20 cellular contexts compared by ENCODE assay signal in genomic region chr6:70806086-70806485, GRCh38.
"Had no signal": no experiment of that assay in that cellular context is flagged by ENCODE, and none has a peak within 500 bp of the region (broad histone marks: within the 10 kb centered on the region; RNA-seq: fewer than 3 reads in every experiment).

No MANE protein-coding gene starts in this region.

- H3K9me3 Mint-ChIP-seq: effector memory CD8-positive, alpha-beta T cell had no signal

- H3K4me1 ChIP-seq: colonic mucosa, foreskin keratinocyte, gastroesophageal sphincter, heart left ventricle, left lung, lower lobe of right lung had no signal

- H3K4me2 ChIP-seq: hepatocyte had no signal

- H3K27ac Mint-ChIP-seq: dendritic cell treated with granulocyte-macrophage colony-stimulating factor and Interleukin-4, amounts not matched to agents 40 ng/mL and 50 ng/mL, for 4 days; effector memory CD8-positive, alpha-beta T cell; endodermal cell; immature natural killer cell; mesothelial cell of epicardium had no signal

- H3K4me3 Mint-ChIP-seq: dendritic cell treated with granulocyte-macrophage colony-stimulating factor and Interleukin-4, amounts not matched to agents 40 ng/mL and 50 ng/mL, for 4 days; effector memory CD8-positive, alpha-beta T cell; endodermal cell; immature natural killer cell; mesothelial cell of epicardium had no signal

- H3K4me3 ChIP-seq: colonic mucosa, gastroesophageal sphincter, heart left ventricle, hepatocyte, left lung, lower lobe of right lung, mucosa of descending colon had no signal

- H3K27me3 ChIP-seq: colonic mucosa, foreskin keratinocyte, gastroesophageal sphincter, heart left ventricle, hepatocyte, left lung had no signal

- H3K36me3 ChIP-seq: colonic mucosa had no signal

- H3K27me3 Mint-ChIP-seq: dendritic cell treated with granulocyte-macrophage colony-stimulating factor and Interleukin-4, amounts not matched to agents 40 ng/mL and 50 ng/mL, for 4 days; effector memory CD8-positive, alpha-beta T cell had no signal

- H3K9me3 ChIP-seq: colonic mucosa, gastroesophageal sphincter, lower lobe of right lung, mucosa of descending colon had no signal

- H3K4me1 Mint-ChIP-seq: endodermal cell, mesothelial cell of epicardium had no signal

- DNase-seq: colonic mucosa; cortex of kidney; effector CD8-positive, alpha-beta T cell; effector memory CD8-positive, alpha-beta T cell; endodermal cell; erythroblast; foreskin keratinocyte; immature natural killer cell; left cardiac atrium; left lung; left ventricle myocardium superior; lower lobe of right lung; mesenchymal stem cell had no signal

- H2AFZ ChIP-seq: hepatocyte had no signal

- H3K27ac ChIP-seq: colonic mucosa, epithelial cell of prostate, foreskin keratinocyte, gastroesophageal sphincter, heart left ventricle, hepatocyte, left lung, lower lobe of right lung had no signal
